ENCODE assay signal across 8 cellular contexts in the genomic region with DNA sequence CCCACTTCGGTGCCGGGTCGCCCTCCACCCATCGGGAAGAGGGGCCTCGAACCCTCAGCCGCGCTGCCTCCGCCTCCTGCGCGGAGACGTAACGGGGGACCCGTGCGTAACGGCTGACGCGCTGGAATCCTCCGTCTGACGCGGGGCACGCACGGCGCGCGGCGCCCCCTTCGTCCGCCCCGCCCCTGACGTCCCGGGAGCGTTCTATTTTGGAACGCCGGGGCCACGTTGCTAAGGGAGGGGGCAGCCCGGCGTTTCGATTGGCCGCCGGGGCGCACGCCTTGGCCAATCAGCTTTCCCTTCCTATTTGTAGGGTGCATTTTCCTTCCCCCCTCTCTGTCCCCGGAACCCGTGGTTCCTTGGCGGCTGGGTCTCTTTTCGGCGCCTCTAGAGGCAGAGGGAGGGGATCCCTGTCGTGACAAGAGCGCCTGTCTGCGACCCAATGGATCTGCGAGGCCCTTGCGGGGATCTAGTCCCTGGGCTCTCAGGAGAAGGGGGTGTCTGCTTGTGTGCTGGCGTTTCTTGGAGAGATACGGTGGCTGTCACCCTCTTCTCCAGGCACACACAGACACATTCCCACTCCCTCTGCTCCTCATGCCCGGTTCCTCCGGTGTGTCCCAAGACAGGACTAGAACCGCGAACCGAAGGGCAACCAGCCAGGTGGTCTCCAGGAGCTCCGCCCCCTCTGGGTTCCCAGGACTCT. TPM values are rescaled to one million over a fixed set of nuclear protein-coding genes. Genes with fewer than 3 reads are reported as not detected.
DNase-seq lines count a peak whose midpoint lies in the region; ATAC-seq and TF ChIP-seq lines count a peak whose summit lies in the region.

No MANE protein-coding gene starts in this region.

- peak overlapping the region; percentile 91 for H3K27ac Mint-ChIP-seq in activated naive CD8-positive, alpha-beta T cell
- no peak overlapping the region for H3K27ac Mint-ChIP-seq in glutamatergic neuron (ENCODE audit: unreplicated experiment)

- peaks cover 12% of the 10 kb centered on the region for H3K4me1 ChIP-seq in ovary (ENCODE audit: insufficient read depth)
- H3K4me1 ChIP-seq in thymus (ENCODE audit: control insufficient read depth, insufficient read depth, low read length) = peaks cover 21% of the 10 kb centered on the region

- TF ChIP-seq EP300 in ovary (IDR thresholded peaks at IDR 0.05) = peak; percentile 92

- no peak for TF ChIP-seq CTCF in glutamatergic neuron (IDR thresholded peaks at IDR 0.05; ENCODE audit: partially characterized antibody, unreplicated experiment)
- TF ChIP-seq CTCF in ovary (IDR thresholded peaks at IDR 0.05) = peak in 1 of 3 donors; percentile 7

- H3K27ac ChIP-seq in ovary (peak overlapping the region; percentile 90 to 95), thymus (ENCODE audit: low read depth) (peak overlapping the region; percentile 93)

- intact Hi-C loops in ovary (cut with DNase I) = no loop called here

- WGBS in ovary, 3 donors = 0 to 1% (median 1%) methylated on average over 56 to 59 of the region's 60 CpGs
- under 1% methylated on average over 60 of the region's 60 CpGs for WGBS in thymus

- H3K4me3 ChIP-seq in ovary = peak overlapping the region; percentile 53
- peak overlapping the region; percentile 65 for H3K4me3 ChIP-seq in thymus (ENCODE audit: low read length)

- DNase-seq in GM04503 (ENCODE audit: low read depth) (peak; percentile 71), NCI-H1092 (lab: John Stamatoyannopoulos, UW) (peak; percentile 62), glutamatergic neuron (peak; percentile 93), ovary (peak; percentile 89 to 96 (median 93))

- no peaks in the 10 kb centered on the region for H3K9me3 Mint-ChIP-seq in activated naive CD8-positive, alpha-beta T cell (ENCODE audit: low read depth)
- peaks cover 6% of the 10 kb centered on the region for H3K9me3 Mint-ChIP-seq in glutamatergic neuron (ENCODE audit: unreplicated experiment)

- H3K27me3 ChIP-seq in ovary (no peaks in the 10 kb centered on the region), thymus (ENCODE audit: control insufficient read depth, insufficient read depth) (peaks cover 43% of the 10 kb centered on the region)

- TF ChIP-seq POLR2A in ovary (IDR thresholded peaks at IDR 0.05) = peak; percentile 72

- H3K27me3 Mint-ChIP-seq in activated naive CD8-positive, alpha-beta T cell = no peaks in the 10 kb centered on the region
- peaks cover 22% of the 10 kb centered on the region for H3K27me3 Mint-ChIP-seq in glutamatergic neuron (ENCODE audit: unreplicated experiment)

- H3K9me3 ChIP-seq in ovary (no peaks in the 10 kb centered on the region), thymus (ENCODE audit: control insufficient read depth) (no peaks in the 10 kb centered on the region)

- H3K4me1 Mint-ChIP-seq in activated naive CD8-positive, alpha-beta T cell (ENCODE audit: low read depth) = peaks cover 36% of the 10 kb centered on the region
- peaks cover 7% of the 10 kb centered on the region for H3K4me1 Mint-ChIP-seq in glutamatergic neuron (ENCODE audit: low read depth, unreplicated experiment)

- H3K36me3 ChIP-seq in ovary (no peaks in the 10 kb centered on the region), thymus (ENCODE audit: control insufficient read depth, insufficient read depth) (no peaks in the 10 kb centered on the region)

- peak overlapping the region; percentile 90 for H3K4me3 Mint-ChIP-seq in activated naive CD8-positive, alpha-beta T cell
- H3K4me3 Mint-ChIP-seq in glutamatergic neuron (ENCODE audit: unreplicated experiment) = peak overlapping the region; percentile 91

- ATAC-seq in HG02588 (IDR thresholded peaks at IDR 0.05; ENCODE audit: unreplicated experiment) (peak; percentile 52), SK-N-SH treated with all-trans-retinoic acid at 6 μM for 48 hours (peak; percentile 55)

- peaks cover 7% of the 10 kb centered on the region for H3K36me3 Mint-ChIP-seq in activated naive CD8-positive, alpha-beta T cell
- no peaks in the 10 kb centered on the region for H3K36me3 Mint-ChIP-seq in glutamatergic neuron (ENCODE audit: unreplicated experiment)

TF ChIP-seq in SK-N-SH treated with all-trans-retinoic acid at 6 μM for 48 hours, 23 proteins besides CTCF, POLR2A, EP300 and RAD21:
- TF ChIP-seq ESRRG (CRISPR knock-in tag; IDR thresholded peaks at IDR 0.05) (peak; percentile 74; the same call in 1 of the 2 replicates), ZNF8 (CRISPR knock-in tag; IDR thresholded peaks at IDR 0.05) (no peak), BACH2 (CRISPR knock-in tag; IDR thresholded peaks at IDR 0.05; ENCODE audit: borderline replicate concordance) (no peak), ISL1 (CRISPR knock-in tag; IDR thresholded peaks at IDR 0.05) (no peak), ZFP3 (CRISPR knock-in tag; IDR thresholded peaks at IDR 0.05) (no peak; the same call in 1 of the 2 replicates), ZNF565 (CRISPR knock-in tag; conservative IDR thresholded peaks at IDR 0.05; ENCODE audit: low read depth) (0 out of 2 replicates have a peak, but pooled peaks have one; percentile 26), ZFP30 (CRISPR knock-in tag; IDR thresholded peaks at IDR 0.05) (0 out of 2 replicates have a peak, but pooled peaks have one; percentile 22), ZNF70 (CRISPR knock-in tag; IDR thresholded peaks at IDR 0.05) (no peak), TOX (CRISPR knock-in tag; IDR thresholded peaks at IDR 0.05; ENCODE audit: borderline replicate concordance) (peak; percentile 79; the same call in 1 of the 2 replicates), GLIS3 (CRISPR knock-in tag; IDR thresholded peaks at IDR 0.05) (peak; percentile 93), ZC3H10 (CRISPR knock-in tag; IDR thresholded peaks at IDR 0.05) (peak; percentile 77)
- TF ChIP-seq, protein P1, sequence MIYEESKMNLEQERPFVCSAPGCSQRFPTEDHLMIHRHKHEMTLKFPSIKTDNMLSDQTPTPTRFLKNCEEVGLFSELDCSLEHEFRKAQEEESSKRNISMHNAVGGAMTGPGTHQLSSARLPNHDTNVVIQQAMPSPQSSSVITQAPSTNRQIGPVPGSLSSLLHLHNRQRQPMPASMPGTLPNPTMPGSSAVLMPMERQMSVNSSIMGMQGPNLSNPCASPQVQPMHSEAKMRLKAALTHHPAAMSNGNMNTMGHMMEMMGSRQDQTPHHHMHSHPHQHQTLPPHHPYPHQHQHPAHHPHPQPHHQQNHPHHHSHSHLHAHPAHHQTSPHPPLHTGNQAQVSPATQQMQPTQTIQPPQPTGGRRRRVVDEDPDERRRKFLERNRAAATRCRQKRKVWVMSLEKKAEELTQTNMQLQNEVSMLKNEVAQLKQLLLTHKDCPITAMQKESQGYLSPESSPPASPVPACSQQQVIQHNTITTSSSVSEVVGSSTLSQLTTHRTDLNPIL (CRISPR knock-in tag; IDR thresholded peaks at IDR 0.05; ENCODE audit: low read depth) = no peak; the same call in 1 of the 2 replicates
- TF ChIP-seq, protein P2, sequence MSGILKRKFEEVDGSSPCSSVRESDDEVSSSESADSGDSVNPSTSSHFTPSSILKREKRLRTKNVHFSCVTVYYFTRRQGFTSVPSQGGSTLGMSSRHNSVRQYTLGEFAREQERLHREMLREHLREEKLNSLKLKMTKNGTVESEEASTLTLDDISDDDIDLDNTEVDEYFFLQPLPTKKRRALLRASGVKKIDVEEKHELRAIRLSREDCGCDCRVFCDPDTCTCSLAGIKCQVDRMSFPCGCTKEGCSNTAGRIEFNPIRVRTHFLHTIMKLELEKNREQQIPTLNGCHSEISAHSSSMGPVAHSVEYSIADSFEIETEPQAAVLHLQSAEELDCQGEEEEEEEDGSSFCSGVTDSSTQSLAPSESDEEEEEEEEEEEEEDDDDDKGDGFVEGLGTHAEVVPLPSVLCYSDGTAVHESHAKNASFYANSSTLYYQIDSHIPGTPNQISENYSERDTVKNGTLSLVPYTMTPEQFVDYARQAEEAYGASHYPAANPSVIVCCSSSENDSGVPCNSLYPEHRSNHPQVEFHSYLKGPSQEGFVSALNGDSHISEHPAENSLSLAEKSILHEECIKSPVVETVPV (CRISPR knock-in tag; IDR thresholded peaks at IDR 0.05) = 0 out of 2 replicates have a peak, but pooled peaks have one; percentile 56

RNA-seq across cellular contexts. Expression of a gene that starts 1.5 kb away (rescaled TPM):
- not detected for total RNA-seq in glutamatergic neuron (ENCODE audit: unreplicated experiment)
- 100 to 1,000 TPM in 3 of 7 donors, 10 to 100 TPM in 2, 1 to 10 TPM in 2; 2.9 to 295 (median 44.3) TPM for total RNA-seq in ovary
- 100 to 1,000 TPM in 1 of 2 donors, 1 to 10 TPM in 1; 4.9 to 142 TPM for polyA plus RNA-seq in ovary
- 7.1 TPM for polyA plus RNA-seq in thymus

RNA-seq across cellular contexts. Expression of a gene that starts 27.6 kb away (rescaled TPM):
- total RNA-seq in glutamatergic neuron (ENCODE audit: unreplicated experiment) (179 TPM), ovary (1 to 10 TPM in 5 of 7 donors, under 1 TPM in 2; 0.63 to 4.7 (median 2.5) TPM)
- polyA plus RNA-seq in ovary (1 to 10 TPM; 3.0 to 5.0 TPM), thymus (5.0 TPM)

RNA-seq across cellular contexts. Expression of a gene that starts 29.0 kb away (rescaled TPM):
- total RNA-seq in glutamatergic neuron (ENCODE audit: unreplicated experiment) = 6.6 TPM
- 1 to 10 TPM in 3 of 7 donors, under 1 TPM in 3, not detected in 1; 0.40 to 1.7 (median 1.0) TPM for total RNA-seq in ovary
- polyA plus RNA-seq in ovary = under 1 TPM; 0.21 to 0.93 TPM
- polyA plus RNA-seq in thymus = 4.0 TPM

RNA-seq across cellular contexts. Expression of a gene that starts 38.0 kb away (rescaled TPM):
- total RNA-seq in glutamatergic neuron (ENCODE audit: unreplicated experiment) (73.6 TPM), ovary (10 to 100 TPM; 15.7 to 83.2 (median 58.2) TPM)
- polyA plus RNA-seq in ovary (10 to 100 TPM; 23.9 to 48.4 TPM), thymus (138 TPM)

RNA-seq across cellular contexts. Expression of a gene that starts 45.6 kb away (rescaled TPM):
- total RNA-seq in glutamatergic neuron (ENCODE audit: unreplicated experiment) (65.7 TPM), ovary (10 to 100 TPM; 70.7 to 98.6 (median 83.9) TPM)
- polyA plus RNA-seq in ovary (10 to 100 TPM; 41.1 to 64.3 TPM), thymus (42.6 TPM)

Comparison
In these comparisons a context has a peak if more than half of its experiments do, and no peak if none do; other contexts are left out.
1. Peak in every context shown above with its lines: DNase-seq, ATAC-seq, H3K4me3 ChIP-seq and H3K27ac ChIP-seq.
2. RNA of a gene that starts 27.6 kb away (total RNA-seq): 179 TPM in glutamatergic neuron (single experiment); 0.63 to 4.7 TPM in ovary; every median in the first group is over 10 times any median in the second.